In the genomic region with DNA sequence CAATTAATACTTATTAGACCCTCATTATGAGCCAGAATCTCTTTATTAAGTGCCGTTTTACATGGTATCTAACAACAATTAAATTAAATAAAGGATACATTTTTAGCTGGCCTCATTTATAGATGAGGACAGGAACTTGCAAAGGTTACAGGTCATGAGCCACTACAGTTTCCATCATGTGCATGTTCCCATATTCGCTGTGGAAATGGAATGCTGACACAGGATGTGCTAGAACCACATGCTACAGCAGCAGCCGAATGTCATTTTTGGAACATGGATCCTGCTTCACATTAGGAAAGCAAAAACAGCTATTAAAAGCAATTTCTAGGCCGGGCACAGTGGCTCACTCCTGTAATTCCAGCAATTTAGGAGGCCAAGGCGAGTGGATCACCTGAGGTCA, we compare ENCODE assay signal across 9 cellular contexts. TPM values are rescaled to one million over a fixed set of nuclear protein-coding genes. Genes with fewer than 3 reads are reported as not detected.
"Had no signal": no experiment of that assay in that cellular context is flagged by ENCODE, and none has a peak within 500 bp of the region (broad histone marks: within the 10 kb centered on the region; RNA-seq: fewer than 3 reads in every experiment).

No MANE protein-coding gene starts in this region.

- H3K4me3 ChIP-seq: GM23338, K562 had no signal

- FAIRE-seq: H1, H54, HTR-8/SVneo, K562 had no signal

- DNase-seq: H9, HCEC 1CT, IMR-90 had no signal

- ATAC-seq: GM23338, K562 had no signal

RNA-seq across cellular contexts. Expression of a gene that starts 34.8 kb away (rescaled TPM):
- total RNA-seq: GM23338, H1, H9, HT-29, IMR-90 had no signal
- polyA plus RNA-seq: GM23338, H1, IMR-90 had no signal
